Comparison of ENCODE assay signal across 26 cellular contexts in the genomic region with DNA sequence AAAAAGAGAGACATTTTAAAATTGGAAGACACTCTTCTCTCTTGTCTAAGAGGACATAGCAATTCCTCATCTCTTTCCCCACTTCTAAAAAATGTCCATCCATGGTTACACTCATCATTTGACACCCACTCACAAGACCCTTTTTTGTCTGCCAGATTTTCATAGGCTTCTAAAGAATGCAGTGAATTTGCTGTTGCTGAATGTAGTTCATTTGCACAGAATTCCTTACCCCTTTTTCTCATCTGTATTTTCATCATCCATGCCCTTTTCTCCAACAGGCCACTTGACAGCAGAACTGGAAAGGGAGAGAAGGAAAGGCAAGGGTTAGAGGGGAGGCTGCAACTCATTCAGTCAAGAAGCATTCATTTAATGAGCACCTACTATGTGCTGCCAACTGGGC.
"Had no signal": no experiment of that assay in that cellular context is flagged by ENCODE, and none has a peak within 500 bp of the region (broad histone marks: within the 10 kb centered on the region; RNA-seq: fewer than 3 reads in every experiment).

No MANE protein-coding gene starts in this region.

- H3K27ac ChIP-seq: colonic mucosa, epithelial cell of prostate, neural progenitor cell, parathyroid adenoma, psoas muscle, sigmoid colon, stomach, thyroid gland had no signal

- H3K4me2 ChIP-seq: neural progenitor cell had no signal

- H3K9ac ChIP-seq: neural progenitor cell, parathyroid adenoma had no signal

- H3K79me2 ChIP-seq: parathyroid adenoma had no signal

- H3K36me3 ChIP-seq: colonic mucosa, neural progenitor cell, sigmoid colon, stomach, thyroid gland had no signal

- H3K9me3 ChIP-seq: colonic mucosa, psoas muscle, sigmoid colon, stomach, thyroid gland had no signal

- H2AFZ ChIP-seq: neural progenitor cell, parathyroid adenoma had no signal

- DNase-seq: activated CD4-positive, alpha-beta memory T cell treated with anti-CD3 and anti-CD28 coated beads for 36 hours; activated CD4-positive, alpha-beta T cell treated with anti-CD3 and anti-CD28 coated beads, Interleukin-2, amount 10 ng/mL, durations not matched to agents 24 days and 14 days; activated CD4-positive, CD25-positive, alpha-beta regulatory T cell treated with anti-CD3 and anti-CD28 coated beads, Interleukin-2, amount 50 U/mL, for 72 hours; activated CD8-positive, alpha-beta memory T cell treated with anti-CD3 and anti-CD28 coated beads, Interleukin-2, amount 50 U/mL, for 4 hours; activated gamma-delta T cell; activated naive CD4-positive, alpha-beta T cell treated with anti-CD3 and anti-CD28 coated beads, Interleukin-2, amount 10 ng/mL, durations not matched to agents 7 days and 5 days; activated T-cell treated with anti-CD3 and anti-CD28 coated beads, Interleukin-2, amount 50 U/mL, for 1 hour; amygdala; colonic mucosa; effector CD8-positive, alpha-beta T cell; head of caudate nucleus; hypothalamus; immature natural killer cell; natural killer cell; occipital lobe; psoas muscle; sigmoid colon; stimulated activated CD4-positive, alpha-beta T cell treated with anti-CD3 and anti-CD28 coated beads, Interleukin-15, amount 100 ng/mL, for 24 hours; stimulated activated CD4-positive, alpha-beta T cell treated with anti-CD3 and anti-CD28 coated beads, Interleukin-2, amount 100 ng/mL, for 24 hours; stimulated activated naive B cell treated with anti-CD40 and anti-IgM and Interleukin-4, amounts not matched to agents 10 μg/mL and 1 μg/mL and 100 μg/mL, for 72 hours; stomach; T-helper 17 cell; thyroid gland had no signal

- H3K27me3 ChIP-seq: colonic mucosa, neural progenitor cell, sigmoid colon, stomach, thyroid gland had no signal

- H3K4me3 ChIP-seq: colonic mucosa, neural progenitor cell, psoas muscle, sigmoid colon, stomach, thyroid gland had no signal

- H3K4me1 ChIP-seq: colonic mucosa, neural progenitor cell, psoas muscle, sigmoid colon, stomach, thyroid gland had no signal
